In the genomic region with DNA sequence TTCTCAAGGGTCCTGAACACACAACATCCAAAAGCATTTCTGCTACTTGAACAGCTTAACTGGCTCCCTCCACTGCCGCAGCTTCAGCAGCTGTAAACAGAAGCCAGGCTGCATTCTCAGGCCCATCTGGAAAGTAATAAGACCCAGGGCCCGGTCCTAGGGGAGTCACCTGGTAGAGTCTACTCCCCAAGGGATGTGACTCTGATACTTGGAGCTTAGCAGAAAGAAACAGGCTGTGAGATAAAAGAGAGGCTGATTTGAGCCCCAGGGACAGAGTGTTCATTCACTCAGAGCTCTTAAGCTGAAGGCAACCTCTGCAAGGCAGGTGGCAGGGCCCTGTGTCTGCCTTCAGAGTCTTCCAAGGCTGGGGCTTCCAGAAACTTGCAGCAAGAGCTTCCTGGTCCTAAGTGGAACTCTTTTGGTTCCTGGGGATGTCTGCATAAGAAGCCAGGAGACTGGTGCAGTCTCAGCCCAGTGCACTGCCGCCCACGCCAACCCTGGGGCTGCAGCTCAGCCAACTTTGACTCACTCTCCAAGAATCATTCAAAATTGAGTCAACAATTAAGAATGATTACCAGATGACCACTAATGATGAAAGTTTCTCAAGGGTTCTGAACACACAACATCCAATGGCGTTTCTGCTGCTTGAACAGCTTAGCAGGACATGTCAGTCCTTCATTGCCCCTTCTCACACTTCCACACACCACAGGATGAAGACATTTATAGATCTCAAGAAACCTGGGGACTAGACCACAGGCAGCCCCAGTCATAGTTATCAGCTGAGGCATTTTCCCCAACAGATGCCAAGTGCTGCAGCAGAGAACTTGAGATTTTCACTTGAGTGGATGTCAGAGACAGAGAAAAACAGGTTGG, we compare ENCODE assay signal across 8 cellular contexts.
DNase-seq lines count a peak whose midpoint lies in the region; ATAC-seq, FAIRE-seq and TF ChIP-seq lines count a peak whose summit lies in the region.

No MANE protein-coding gene starts in this region.

- H3K4me2 ChIP-seq in K562 (ENCODE audit: insufficient read depth, low read length), result no peak overlapping the region

- no peaks in the 10 kb centered on the region; the same call in 1 of the 2 replicates for H4K20me1 ChIP-seq in K562 (replicated peaks; ENCODE audit: control insufficient read depth, insufficient read depth, low read length)

- POLR2A ChIA-PET in K562 (lab: Yijun Ruan, JAX), result interaction anchor here (0.7 kb wide), 1 partner anchor 12 kb away, joined by 3 read pairs; no protein-coding TSS in a partner anchor

- DNase-seq in K562 (ENCODE audit: extremely low read depth in 1 of 4, low spot score in 3 of 4) (no peak), posterior vena cava (ENCODE audit: low spot score) (peak; percentile 93), activated gamma-delta T cell treated with Interleukin-2 at 50 U/mL for 16 hours (no peak), HUDEP-2 (lab: John Stamatoyannopoulos, UW; ENCODE audit: unreplicated experiment in 76 of 76) (no peak), KBM-7 (no peak), GM19240 (ENCODE audit: insufficient read length, low spot score) (no peak)

- H2AFZ ChIP-seq in K562 (ENCODE audit: low read depth, low read length), result no peak overlapping the region

- no peak for TF ChIP-seq EP300 in K562 (IDR thresholded peaks at IDR 0.05; ENCODE audit: low read length)

- TF ChIP-seq POLR2A in K562 (conservative IDR thresholded peaks at IDR 0.05), result no peak

- H3K36me3 ChIP-seq in K562 (ENCODE audit: control insufficient read depth, insufficient read depth, low read length), result no peaks in the 10 kb centered on the region

- intact Hi-C loops in K562 (cut with micrococcal nuclease) (no loop called here), posterior vena cava (cut with DNase I) (no loop called here)

- FAIRE-seq in K562 (lab: Jason Lieb, UNC), result no peak

- no peak overlapping the region for H3K27ac ChIP-seq in K562 (ENCODE audit: extremely low read depth, low read depth, low read length)

- no peak overlapping the region for H3K4me3 ChIP-seq in K562

- CTCF ChIA-PET in K562 (lab: Yijun Ruan, JAX; ENCODE audit: low intra/inter-chr PET ratio), result no interaction called here

- BruUV-seq in K562 (replicated peaks; lab: Mats Ljungman, UMichigan), result no TSS peak

- 0% methylated on average over 5 of the region's 5 CpGs for WGBS in K562 (ENCODE audit: insufficient coverage, low coverage, missing lambda C conversion rate)

- no peak overlapping the region for H3K9ac ChIP-seq in K562 (ENCODE audit: insufficient read depth in 1 of 2, low read depth in 2 of 2, low read length in 2 of 2)

- no peak for TF ChIP-seq RAD21 in K562 (CRISPR knock-in tag; conservative IDR thresholded peaks at IDR 0.05 in 1 of 2, IDR thresholded peaks at IDR 0.05 in 1 of 2)

- no peaks in the 10 kb centered on the region for H3K9me1 ChIP-seq in K562 (ENCODE audit: control insufficient read depth, insufficient read depth, low read length)

- no peak for TF ChIP-seq CTCF in K562 (IDR thresholded peaks at IDR 0.05 in 2 of 3, conservative IDR thresholded peaks at IDR 0.05 in 1 of 3; ENCODE audit: insufficient read depth in 2 of 3, low read depth in 1 of 3, low read length in 3 of 3)

- H3K79me2 ChIP-seq in K562 (ENCODE audit: control insufficient read depth, insufficient read depth, low read length), result no peaks in the 10 kb centered on the region

- peaks cover 0 to 4% of the 10 kb centered on the region in 2 experiments; a peak in 1 of 5 replicates for H3K27me3 ChIP-seq in K562 (ENCODE audit: control insufficient read depth in 2 of 2, insufficient read depth in 2 of 2, low read length in 2 of 2)

- H3K4me1 ChIP-seq in K562 (replicated peaks in 1 of 2; ENCODE audit: control insufficient read depth in 2 of 2, insufficient read depth in 2 of 2, low read length in 2 of 2), result no peaks in the 10 kb centered on the region

- ATAC-seq in GM19023 (IDR thresholded peaks at IDR 0.05; ENCODE audit: unreplicated experiment) (peak; percentile 71), HG03175 (IDR thresholded peaks at IDR 0.05; ENCODE audit: unreplicated experiment) (peak; percentile 81), K562 (no peak)

- H3K9me3 ChIP-seq in K562 (replicated peaks; ENCODE audit: control insufficient read depth, insufficient read depth, low read depth, low read length), result no peaks in the 10 kb centered on the region

- in situ Hi-C loops in K562 (cut with MboI), result no loop called here
- in situ Hi-C loops in KBM-7 (cut with MboI; ENCODE audit: low pct_unique_long_range_greater_than_20kb, low sequenced_read_pairs), result no loop called here

TF ChIP-seq in K562, 482 proteins besides CTCF, POLR2A, EP300 and RAD21:
- TF ChIP-seq L3MBTL2 (IDR thresholded peaks at IDR 0.05) (no peak), EGR1 (conservative IDR thresholded peaks at IDR 0.05) (0 out of 2 replicates have a peak, but pooled peaks have one; percentile 13)
